In the genomic region with DNA sequence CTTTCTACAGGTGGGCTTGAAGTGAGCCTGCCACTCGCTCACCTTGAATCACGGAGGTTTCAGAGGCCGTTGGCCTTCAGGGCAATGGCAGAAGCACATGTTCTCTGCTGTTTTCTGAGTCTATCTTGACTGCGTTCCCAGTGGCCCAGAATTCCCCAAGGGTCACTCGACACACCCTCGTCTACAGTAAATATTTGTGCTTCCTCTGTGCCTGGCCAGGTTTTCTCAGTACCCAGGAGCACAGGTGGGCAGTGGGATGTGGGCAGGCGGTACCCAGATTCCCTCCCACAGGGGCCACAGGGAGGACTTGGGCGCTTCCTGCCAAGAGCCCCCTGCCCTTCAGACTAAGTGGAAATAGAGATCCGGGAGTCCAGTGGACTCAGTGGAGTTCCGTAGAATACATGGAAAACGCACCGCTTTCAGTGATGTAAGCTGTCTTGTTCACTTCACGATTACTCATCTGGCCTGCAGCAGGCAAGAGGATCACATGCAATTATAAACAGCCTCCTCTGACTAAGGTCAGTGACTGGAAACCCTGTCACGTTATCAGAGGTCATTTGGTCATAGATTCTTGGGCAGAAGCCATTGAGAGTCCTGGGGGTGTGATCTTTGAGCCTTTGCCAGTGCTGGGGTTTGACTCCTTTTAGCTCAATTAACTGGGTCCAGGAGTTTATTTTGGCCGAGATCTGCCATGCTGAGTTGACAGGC, we compare ENCODE assay signal across 8 cellular contexts.
DNase-seq lines count a peak whose midpoint lies in the region; ATAC-seq and TF ChIP-seq lines count a peak whose summit lies in the region.

No MANE protein-coding gene starts in this region.

- intact Hi-C loops in right lobe of liver (cut with DNase I) (no loop called here), vagina (cut with DNase I) (no loop called here)

- TF ChIP-seq CTCF in right lobe of liver (IDR thresholded peaks at IDR 0.05), result no peak
- TF ChIP-seq CTCF in vagina (IDR thresholded peaks at IDR 0.05), result no peak

- TF ChIP-seq POLR2A in right lobe of liver (IDR thresholded peaks at IDR 0.05), result no peak
- no peak for TF ChIP-seq POLR2A in vagina (IDR thresholded peaks at IDR 0.05)

- DNase-seq in AG08395 (ENCODE audit: low spot score) (peak; percentile 91), LHCN-M2 (ENCODE audit: low read depth) (peak; percentile 97), brain pericyte (ENCODE audit: low read depth, low spot score) (peak; percentile 60), right lobe of liver (peak; percentile 74 to 89 (median 86)), vagina (ENCODE audit: extremely low spot score in 2 of 2) (no peak), amygdala (lab: John Stamatoyannopoulos, UW) (no peak), NCI-H146 (lab: John Stamatoyannopoulos, UW) (no peak), hippocampal formation (lab: John Stamatoyannopoulos, UW) (no peak)

- H3K27me3 ChIP-seq in right lobe of liver (no peaks in the 10 kb centered on the region), vagina (no peaks in the 10 kb centered on the region)

- peak; percentile 82 to 92 (median 88) for ATAC-seq in right lobe of liver

- H3K4me1 ChIP-seq in right lobe of liver (peaks cover 0 to 44% (median 12%) of the 10 kb centered on the region in 4 donors), vagina (peaks cover 31% of the 10 kb centered on the region)

- H3K4me3 ChIP-seq in right lobe of liver, result peak overlapping the region in 2 of 3 donors; percentile 21 to 29
- H3K4me3 ChIP-seq in vagina, result peak overlapping the region in 1 of 2 donors; percentile 5

- H3K27ac ChIP-seq in right lobe of liver (peak overlapping the region; percentile 84 to 96 (median 96)), vagina (peak overlapping the region; percentile 62)

- no peaks in the 10 kb centered on the region for H3K9me3 ChIP-seq in right lobe of liver
- no peaks in the 10 kb centered on the region for H3K9me3 ChIP-seq in vagina

- H3K36me3 ChIP-seq in right lobe of liver (no peaks in the 10 kb centered on the region), vagina (no peaks in the 10 kb centered on the region)

- 20% methylated on average over 7 of the region's 15 CpGs for WGBS in right lobe of liver (ENCODE audit: insufficient coverage, low coverage, low lambda C conversion rate, missing lambda C conversion rate)

Comparison
In these comparisons a context has a peak if more than half of its experiments do, and no peak if none do; other contexts are left out.
1. DNase-seq: peak in AG08395 (single experiment), LHCN-M2 (single experiment), brain pericyte (single experiment) and right lobe of liver (3 of 3); none in vagina (0 of 2), amygdala (0 of 56), NCI-H146 (single experiment) and hippocampal formation (0 of 2).